ENCODE assay signal across 23 cellular contexts in genomic region chr7:81534446-81534845, GRCh38.
"Had no signal": no experiment of that assay in that cellular context is flagged by ENCODE, and none has a peak within 500 bp of the region (broad histone marks: within the 10 kb centered on the region; RNA-seq: fewer than 3 reads in every experiment).

No MANE protein-coding gene starts in this region.

- DNase-seq: activated CD4-positive, alpha-beta memory T cell treated with anti-CD3 and anti-CD28 coated beads for 36 hours; activated CD4-positive, alpha-beta T cell treated with anti-CD3 and anti-CD28 coated beads, Interleukin-2, amount 10 ng/mL, durations not matched to agents 7 days and 5 days; activated CD4-positive, CD25-positive, alpha-beta regulatory T cell; activated CD8-positive, alpha-beta memory T cell treated with anti-CD3 and anti-CD28 coated beads for 24 hours; activated effector memory CD4-positive, alpha-beta T cell treated with anti-CD3 and anti-CD28 coated beads, Interleukin-2, amount 50 U/mL, for 16 hours; activated naive CD4-positive, alpha-beta T cell treated with Interleukin-2 at 50 U/mL for 16 hours; activated naive CD8-positive, alpha-beta T cell treated with anti-CD3 and anti-CD28 coated beads, Interleukin-2, amount 50 U/mL, for 24 hours; activated T-cell treated with anti-CD3 and anti-CD28 coated beads, Interleukin-2, amount 50 U/mL, for 4 hours; amygdala; MM.1S; NCI-H1105; NCI-H1436; NCI-H187; NCI-H2081; NCI-H446; NCI-H524; PC-3; SIG-M5; T-helper 2 cell; T1000 had no signal

- FAIRE-seq: astrocyte had no signal

- H3K27ac ChIP-seq: VCaP had no signal

- ATAC-seq: activated naive CD4-positive, alpha-beta T cell treated with anti-CD3 and anti-CD28 coated beads, Interleukin-2, amount 50 U/mL, for 72 hours; activated naive CD8-positive, alpha-beta T cell treated with anti-CD3 and anti-CD28 coated beads, Interleukin-2, amount 50 U/mL, for 24 hours; activated T-cell treated with anti-CD3 and anti-CD28 coated beads, Interleukin-2, amount 50 U/mL, for 4 hours; PC-3 had no signal
